In the genomic region with DNA sequence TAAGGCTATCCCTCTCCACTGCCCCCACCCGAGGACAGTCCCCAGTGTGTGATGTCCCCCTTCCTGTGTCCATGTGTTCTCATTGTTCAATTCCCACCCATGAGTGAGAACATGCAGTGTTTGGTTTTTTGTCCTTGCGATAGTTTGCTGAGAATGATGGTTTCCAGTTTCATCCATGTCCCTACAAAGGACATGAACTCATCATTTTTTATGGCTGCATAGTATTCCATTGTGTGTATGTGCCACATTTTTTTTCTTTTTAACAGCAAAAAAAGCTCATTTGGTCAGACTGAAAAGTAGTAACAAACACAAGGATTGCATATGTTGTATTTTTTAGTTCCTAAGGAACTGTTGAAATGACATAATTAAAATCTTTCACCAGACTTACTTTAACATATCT, we compare ENCODE assay signal across 1 cellular context.
A peak's percentile ranks its signal among the peaks of the same experiment; 100 is the strongest.
TF ChIP-seq lines count a peak whose summit lies in the region.
"Not testable (repeated sequence)": the region's sequence is repeated elsewhere in the genome, so short reads cannot be mapped to it uniquely, and the experiment has no call there.

No MANE protein-coding gene starts in this region.

- H3K9me3 ChIP-seq in HEK293 (ENCODE audit: control insufficient read depth, insufficient read depth, low read depth, low read length): not testable (repeated sequence)

- CTCF ChIA-PET in HEK293 (lab: Yijun Ruan, JAX): not testable (repeated sequence)

- not testable (repeated sequence) for H3K36me3 ChIP-seq in HEK293 (ENCODE audit: control insufficient read depth in 2 of 2, insufficient read depth in 1 of 2, low read length in 2 of 2)

- not testable (repeated sequence) for H3K4me3 ChIP-seq in HEK293 (ENCODE audit: low read depth, low read length)

- not testable (repeated sequence) for H3K4me1 ChIP-seq in HEK293 (ENCODE audit: control insufficient read depth, insufficient read depth, low read length)

- POLR2A ChIA-PET in HEK293 (lab: Yijun Ruan, JAX): not testable (repeated sequence)

- TF ChIP-seq CTCF in HEK293 (tag by site-specific recombination; IDR thresholded peaks at IDR 0.05): not testable (repeated sequence)

- H3K27ac ChIP-seq in HEK293 (ENCODE audit: extremely low read depth, low read depth, low read length): not testable (repeated sequence)

TF ChIP-seq in HEK293, 187 proteins besides CTCF, POLR2A, EP300 and RAD21:
- TF ChIP-seq ZNF146 (tag by site-specific recombination; IDR thresholded peaks at IDR 0.05): peak; percentile 87
- TF ChIP-seq, protein P1, sequence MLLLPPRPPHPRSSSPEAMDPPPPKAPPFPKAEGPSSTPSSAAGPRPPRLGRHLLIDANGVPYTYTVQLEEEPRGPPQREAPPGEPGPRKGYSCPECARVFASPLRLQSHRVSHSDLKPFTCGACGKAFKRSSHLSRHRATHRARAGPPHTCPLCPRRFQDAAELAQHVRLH (tag by site-specific recombination; IDR thresholded peaks at IDR 0.05): peak; percentile 78
- TF ChIP-seq ZNF202 (tag by site-specific recombination; IDR thresholded peaks at IDR 0.05; ENCODE audit: borderline replicate concordance): peak; percentile 54; the same call in 1 of the 2 replicates
